Comparison of ENCODE assay signal across 8 cellular contexts in genomic region chr3:101827211-101828174, GRCh38. TPM values are rescaled to one million over a fixed set of nuclear protein-coding genes. Genes with fewer than 3 reads are reported as not detected.
DNase-seq lines count a peak whose midpoint lies in the region; ATAC-seq and TF ChIP-seq lines count a peak whose summit lies in the region.

No MANE protein-coding gene starts in this region.

- no peaks in the 10 kb centered on the region for H3K36me3 ChIP-seq in mucosa of rectum (ENCODE audit: control insufficient read depth in 2 of 2, insufficient read depth in 2 of 2, low read length in 2 of 2)

- no peak for TF ChIP-seq CTCF in epithelial cell of proximal tubule (conservative IDR thresholded peaks at IDR 0.05; ENCODE audit: low read depth, low read length)

- ATAC-seq in HG03045 (IDR thresholded peaks at IDR 0.05; ENCODE audit: unreplicated experiment) = peak; percentile 90

- peak overlapping the region; percentile 65 for H3K4me3 ChIP-seq in epithelial cell of proximal tubule (ENCODE audit: low read depth, low read length)
- peak overlapping the region; percentile 85 to 88 for H3K4me3 ChIP-seq in mucosa of rectum (ENCODE audit: low read length in 2 of 2)

- no peaks in the 10 kb centered on the region for H3K27me3 ChIP-seq in mucosa of rectum (ENCODE audit: control insufficient read depth in 2 of 2, insufficient read depth in 2 of 2, low read length in 2 of 2)

- H3K4me1 ChIP-seq in mucosa of rectum (ENCODE audit: control insufficient read depth in 2 of 2, insufficient read depth in 2 of 2, low read length in 2 of 2) = peaks cover 17% of the 10 kb centered on the region in 2 donors

- peak overlapping the region; percentile 88 to 91 for H3K27ac ChIP-seq in mucosa of rectum (ENCODE audit: low read depth in 2 of 2, low read length in 2 of 2)

- no peaks in the 10 kb centered on the region for H3K9me3 ChIP-seq in mucosa of rectum (ENCODE audit: control insufficient read depth in 2 of 2, low read length in 2 of 2)

- peak; percentile 43 to 64 for DNase-seq in SHP77 (lab: John Stamatoyannopoulos, UW)
- DNase-seq in SHP77 treated with DMSO at 0.1 percent for 48 hours (lab: John Stamatoyannopoulos, UW) = no peak
- peak; percentile 87 to 92 for DNase-seq in NOMO-1 (lab: John Stamatoyannopoulos, UW; ENCODE audit: unreplicated experiment in 2 of 2)
- DNase-seq in activated T-cell treated with anti-CD3 and anti-CD28 coated beads for 1 hour (ENCODE audit: low read depth) = peak; percentile 65
- DNase-seq in epithelial cell of proximal tubule (ENCODE audit: low read depth) = no peak
- peak; percentile 66 to 78 for DNase-seq in stimulated activated CD8-positive, alpha-beta memory T cell treated with anti-CD3 and anti-CD28 coated beads, Interleukin-4, amount 100 ng/mL, for 4 hours (ENCODE audit: low read depth in 2 of 2, low spot score in 1 of 2)

- peak overlapping the region; percentile 83 to 91 for H3K9ac ChIP-seq in mucosa of rectum (ENCODE audit: low read depth in 1 of 2, low read length in 2 of 2)

RNA-seq across cellular contexts. Expression of gene NFKBIZ, which starts 21.8 kb away (rescaled TPM):
- 46.5 and 140 TPM in 2 replicates for total RNA-seq in epithelial cell of proximal tubule

RNA-seq across cellular contexts. Expression of gene NXPE3, which starts 48.5 kb away (rescaled TPM):
- total RNA-seq in epithelial cell of proximal tubule = 8.0 and 11.5 TPM in 2 replicates

Comparison
In these comparisons a context has a peak if more than half of its experiments do, and no peak if none do; other contexts are left out.
1. DNase-seq: peak in SHP77 (2 of 2), NOMO-1 (2 of 2), activated T-cell treated with anti-CD3 and anti-CD28 coated beads for 1 hour (single experiment) and stimulated activated CD8-positive, alpha-beta memory T cell treated with anti-CD3 and anti-CD28 coated beads, Interleukin-4, amount 100 ng/mL, for 4 hours (2 of 2); none in SHP77 treated with DMSO at 0.1 percent for 48 hours (single experiment) and epithelial cell of proximal tubule (single experiment).